ENCODE assay signal across 18 cellular contexts in genomic region chr11:113847580-113847979, GRCh38. TPM values are rescaled to one million over a fixed set of nuclear protein-coding genes. Genes with fewer than 3 reads are reported as not detected.
"Had no signal": no experiment of that assay in that cellular context is flagged by ENCODE, and none has a peak within 500 bp of the region (broad histone marks: within the 10 kb centered on the region; RNA-seq: fewer than 3 reads in every experiment).

No MANE protein-coding gene starts in this region.

- H3K4me1 ChIP-seq: lower lobe of right lung, parathyroid adenoma, vagina had no signal

- H3K4me3 Mint-ChIP-seq: activated naive CD4-positive, alpha-beta T cell treated with anti-CD3 and anti-CD28 coated beads, Interleukin-2, amount 10 ng/mL, durations not matched to agents 7 days and 5 days; activated T-helper 17 cell treated with anti-CD3 and anti-CD28 coated beads, Interleukin-2, amount 50 U/mL, for 72 hours; mesothelial cell of epicardium had no signal

- H2AFZ ChIP-seq: parathyroid adenoma had no signal

- H3K27me3 ChIP-seq: esophagus muscularis mucosa, tibial artery, vagina had no signal

- H3K27ac Mint-ChIP-seq: activated naive CD4-positive, alpha-beta T cell treated with anti-CD3 and anti-CD28 coated beads, Interleukin-2, amount 10 ng/mL, durations not matched to agents 7 days and 5 days; activated T-helper 17 cell treated with anti-CD3 and anti-CD28 coated beads, Interleukin-2, amount 50 U/mL, for 72 hours; mesothelial cell of epicardium had no signal

- DNase-seq: activated CD4-positive, alpha-beta T cell treated with anti-CD3 and anti-CD28 coated beads for 1 hour; activated CD4-positive, alpha-beta T cell treated with anti-CD3 and anti-CD28 coated beads, Interleukin-2, amount 50 U/mL, for 48 hours; activated naive CD4-positive, alpha-beta T cell treated with anti-CD3 and anti-CD28 coated beads, Interleukin-2, amount 10 ng/mL, durations not matched to agents 7 days and 5 days; left colon; lower lobe of right lung; stimulated activated CD4-positive, alpha-beta T cell treated with anti-CD3 and anti-CD28 coated beads, Interleukin-2, amount 100 ng/mL, for 48 hours; stimulated activated naive CD4-positive, alpha-beta T cell; T-helper 9 cell; tibial artery had no signal

- H3K9me3 Mint-ChIP-seq: activated naive CD4-positive, alpha-beta T cell treated with anti-CD3 and anti-CD28 coated beads, Interleukin-2, amount 10 ng/mL, durations not matched to agents 7 days and 5 days; activated T-helper 17 cell treated with anti-CD3 and anti-CD28 coated beads, Interleukin-2, amount 50 U/mL, for 72 hours had no signal

- H3K27me3 Mint-ChIP-seq: activated naive CD4-positive, alpha-beta T cell treated with anti-CD3 and anti-CD28 coated beads, Interleukin-2, amount 10 ng/mL, durations not matched to agents 7 days and 5 days; activated T-helper 17 cell treated with anti-CD3 and anti-CD28 coated beads, Interleukin-2, amount 50 U/mL, for 72 hours had no signal

- H3K9me3 ChIP-seq: esophagus muscularis mucosa, lower lobe of right lung, tibial artery, vagina had no signal

- H3K79me2 ChIP-seq: parathyroid adenoma had no signal

- H3K27ac ChIP-seq: esophagus muscularis mucosa, lower lobe of right lung, parathyroid adenoma, tibial artery, vagina had no signal

- H3K4me3 ChIP-seq: esophagus muscularis mucosa, lower lobe of right lung, tibial artery, vagina had no signal

- ATAC-seq: activated T-helper 17 cell treated with anti-CD3 and anti-CD28 coated beads, Interleukin-2, amount 50 U/mL, for 72 hours; left colon; lower lobe of right lung had no signal

- H3K4me1 Mint-ChIP-seq: activated naive CD4-positive, alpha-beta T cell treated with anti-CD3 and anti-CD28 coated beads, Interleukin-2, amount 10 ng/mL, durations not matched to agents 7 days and 5 days; activated T-helper 17 cell treated with anti-CD3 and anti-CD28 coated beads, Interleukin-2, amount 50 U/mL, for 72 hours; mesothelial cell of epicardium had no signal

- H3K9ac ChIP-seq: parathyroid adenoma had no signal

RNA-seq across cellular contexts. Expression of gene HTR3B, which starts 57.0 kb away (rescaled TPM):
- total RNA-seq: activated T-helper 17 cell treated with anti-CD3 and anti-CD28 coated beads, Interleukin-2, amount 50 U/mL, for 72 hours; astrocyte; bronchial epithelial cell; esophagus muscularis mucosa; left colon; lower lobe of right lung; mesothelial cell of epicardium; renal cortical epithelial cell; subcutaneous adipose tissue; vagina had no signal
